In the genomic region with DNA sequence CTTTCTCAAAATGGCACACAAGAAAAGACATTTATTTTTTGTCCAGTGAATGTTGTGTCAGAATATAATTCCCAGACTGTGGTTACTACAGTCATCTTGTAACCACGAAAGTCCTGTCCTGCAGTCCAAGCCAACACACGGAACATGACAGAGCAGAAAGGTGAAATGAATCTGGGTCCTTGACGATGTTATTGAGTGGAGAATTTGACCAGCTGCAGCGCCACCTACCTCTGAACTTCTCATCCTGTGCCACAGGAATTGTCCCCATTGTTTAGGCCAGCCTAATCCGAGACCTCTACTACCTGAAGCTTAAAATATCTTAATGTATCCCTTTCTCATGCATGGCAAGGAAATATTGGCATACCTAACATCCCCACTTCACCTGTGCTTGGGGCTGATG, we compare ENCODE assay signal across 8 cellular contexts.
A peak's percentile ranks its signal among the peaks of the same experiment; 100 is the strongest.
DNase-seq lines count a peak whose midpoint lies in the region; ATAC-seq and TF ChIP-seq lines count a peak whose summit lies in the region.

No MANE protein-coding gene starts in this region.

- H3K27ac ChIP-seq in DOHH2 (ENCODE audit: low read depth, low read length) (no peak overlapping the region), PC-3 (ENCODE audit: low read length) (no peak overlapping the region)

- H3F3A ChIP-seq in DOHH2 (ENCODE audit: control insufficient read depth, insufficient read depth) (no peaks in the 10 kb centered on the region), PC-3 (ENCODE audit: low read length, unreplicated experiment) (no peaks in the 10 kb centered on the region)

- no peak overlapping the region for H3K4me3 Mint-ChIP-seq in activated T-helper 2 cell treated with anti-CD3 and anti-CD28 coated beads, Interferon-gamma antibody, Interleukin-2, Interleukin-4, amounts not matched to agents 10 μg/mL and 5 μg/mL and 100 μg/mL, durations not matched to agents 14 hours and 24 hours and 36 hours (ENCODE audit: low read depth)

- 0 out of 2 replicates have a peak overlapping the region, but pooled peaks have one; percentile 0 for H2AFZ ChIP-seq in PC-3 (ENCODE audit: low read length)

- H3K36me3 ChIP-seq in DOHH2 (ENCODE audit: control insufficient read depth, low read length) (no peaks in the 10 kb centered on the region), PC-3 (ENCODE audit: low read depth, low read length) (no peaks in the 10 kb centered on the region)

- H3K4me2 ChIP-seq in DOHH2 (ENCODE audit: low read length) (no peak overlapping the region), PC-3 (ENCODE audit: low read length) (no peak overlapping the region)

- no peaks in the 10 kb centered on the region for H3K4me1 Mint-ChIP-seq in activated T-helper 2 cell treated with anti-CD3 and anti-CD28 coated beads, Interferon-gamma antibody, Interleukin-2, Interleukin-4, amounts not matched to agents 10 μg/mL and 5 μg/mL and 100 μg/mL, durations not matched to agents 14 hours and 24 hours and 36 hours (ENCODE audit: low read depth)

- peak; percentile 58 for TF ChIP-seq CTCF in DOHH2 (IDR thresholded peaks at IDR 0.05; ENCODE audit: low read depth, low read length, poor library complexity, severe bottlenecking)
- TF ChIP-seq CTCF in PC-3 (conservative IDR thresholded peaks at IDR 0.05; ENCODE audit: low read depth, low read length) = peak; percentile 93

- ATAC-seq in HG03439 (IDR thresholded peaks at IDR 0.05; ENCODE audit: unreplicated experiment) (peak; percentile 64), PC-3 (peak; percentile 86), left colon (peak; percentile 88), GM19452 (IDR thresholded peaks at IDR 0.05; ENCODE audit: unreplicated experiment) (no peak), GM19455 (IDR thresholded peaks at IDR 0.05; ENCODE audit: unreplicated experiment) (no peak)

- H3K9me2 ChIP-seq in DOHH2 (replicated peaks; ENCODE audit: control insufficient read depth, low read length) (no peaks in the 10 kb centered on the region), PC-3 (replicated peaks; ENCODE audit: low read length) (no peaks in the 10 kb centered on the region)

- H3K9me3 Mint-ChIP-seq in activated T-helper 2 cell treated with anti-CD3 and anti-CD28 coated beads, Interferon-gamma antibody, Interleukin-2, Interleukin-4, amounts not matched to agents 10 μg/mL and 5 μg/mL and 100 μg/mL, durations not matched to agents 14 hours and 24 hours and 36 hours = no peaks in the 10 kb centered on the region

- H3K4me3 ChIP-seq in DOHH2 (ENCODE audit: low read length) (no peak overlapping the region), PC-3 (ENCODE audit: low read length) (no peak overlapping the region)

- H3K36me3 Mint-ChIP-seq in activated T-helper 2 cell treated with anti-CD3 and anti-CD28 coated beads, Interferon-gamma antibody, Interleukin-2, Interleukin-4, amounts not matched to agents 10 μg/mL and 5 μg/mL and 100 μg/mL, durations not matched to agents 14 hours and 24 hours and 36 hours (ENCODE audit: low read depth) = no peaks in the 10 kb centered on the region

- H3K27me3 ChIP-seq in DOHH2 (ENCODE audit: control insufficient read depth, low read length) = no peaks in the 10 kb centered on the region
- peaks cover 44% of the 10 kb centered on the region for H3K27me3 ChIP-seq in PC-3 (ENCODE audit: low read length)

- H3K79me2 ChIP-seq in DOHH2 (ENCODE audit: control insufficient read depth, low read length) (no peaks in the 10 kb centered on the region), PC-3 (ENCODE audit: low read length) (no peaks in the 10 kb centered on the region)

- intact Hi-C loops in PC-3 (cut with micrococcal nuclease) = loop anchor here (1.0 to 5.0 kb wide), 3 partner anchors 214 to 382 kb away; no protein-coding TSS in a partner anchor
- intact Hi-C loops in left colon (cut with DNase I, micrococcal nuclease) = no loop called here
- intact Hi-C loops in activated T-helper 2 cell treated with anti-CD3 and anti-CD28 coated beads, Interferon-gamma antibody, Interleukin-2, Interleukin-4, amounts not matched to agents 10 μg/mL and 5 μg/mL and 100 μg/mL, durations not matched to agents 14 hours and 24 hours and 36 hours (cut with micrococcal nuclease) = no loop called here

- no peaks in the 10 kb centered on the region for H3K9me3 ChIP-seq in DOHH2 (ENCODE audit: control insufficient read depth, insufficient read depth, low read length)
- H3K9me3 ChIP-seq in PC-3 (ENCODE audit: low read length) = no peaks in the 10 kb centered on the region

- POLR2A ChIA-PET in PC-3 (lab: Charles Lee; ENCODE audit: unreplicated experiment) = no interaction called here

- no TSS peak for BruUV-seq in PC-3 (replicated peaks; lab: Mats Ljungman, UMichigan)

- no peak overlapping the region for H3K9ac ChIP-seq in PC-3 (ENCODE audit: low read length)

- H3K27ac Mint-ChIP-seq in activated T-helper 2 cell treated with anti-CD3 and anti-CD28 coated beads, Interferon-gamma antibody, Interleukin-2, Interleukin-4, amounts not matched to agents 10 μg/mL and 5 μg/mL and 100 μg/mL, durations not matched to agents 14 hours and 24 hours and 36 hours = no peak overlapping the region

- CTCF ChIA-PET in PC-3 (lab: Charles Lee) = interaction anchor here (0.6 kb wide), 1 partner anchor 220 kb away, joined by 3 read pairs; no protein-coding TSS in a partner anchor

- no peaks in the 10 kb centered on the region for H4K20me1 ChIP-seq in DOHH2 (ENCODE audit: control insufficient read depth, insufficient read depth, low read depth, low read length)
- no peaks in the 10 kb centered on the region for H4K20me1 ChIP-seq in PC-3 (ENCODE audit: low read length)

- no peaks in the 10 kb centered on the region for H3K4me1 ChIP-seq in DOHH2 (ENCODE audit: control insufficient read depth, low read length)
- H3K4me1 ChIP-seq in PC-3 (ENCODE audit: insufficient read depth, low read length) = no peaks in the 10 kb centered on the region

- DNase-seq in PC-3 = peak; percentile 70
- DNase-seq in left colon = peak in 1 of 2 donors; percentile 73
- DNase-seq in activated T-helper 2 cell treated with anti-CD3 and anti-CD28 coated beads, Interferon-gamma antibody, Interleukin-2, Interleukin-4, amounts not matched to agents 10 μg/mL and 5 μg/mL and 100 μg/mL, durations not matched to agents 14 hours and 24 hours and 36 hours (ENCODE audit: low spot score) = no peak
- DNase-seq in ureter (ENCODE audit: low spot score) = no peak

- H3K27me3 Mint-ChIP-seq in activated T-helper 2 cell treated with anti-CD3 and anti-CD28 coated beads, Interferon-gamma antibody, Interleukin-2, Interleukin-4, amounts not matched to agents 10 μg/mL and 5 μg/mL and 100 μg/mL, durations not matched to agents 14 hours and 24 hours and 36 hours (ENCODE audit: low read depth) = no peaks in the 10 kb centered on the region

Comparison
In these comparisons a context has a peak if more than half of its experiments do, and no peak if none do; other contexts are left out.
1. ATAC-seq: peak in HG03439 (single experiment), PC-3 (single experiment) and left colon (single experiment); none in GM19452 (single experiment) and GM19455 (single experiment).